1 cellular context compared by ENCODE assay signal in genomic region chr17:61324540-61324868, GRCh38.
TF ChIP-seq lines count a peak whose summit lies in the region.

No MANE protein-coding gene starts in this region.

TF ChIP-seq in HCT116, 20 proteins besides CTCF, POLR2A, EP300 and RAD21 (continued from another document):
- TF ChIP-seq ZBTB33 (IDR thresholded peaks at IDR 0.05; ENCODE audit: extremely low read depth, insufficient replicate concordance, low read length) (no peak), JUND (IDR thresholded peaks at IDR 0.05) (no peak), CEBPB (IDR thresholded peaks at IDR 0.05; ENCODE audit: low read depth) (no peak), EGR1 (IDR thresholded peaks at IDR 0.05; ENCODE audit: low read depth) (no peak), YY1 (IDR thresholded peaks at IDR 0.05; ENCODE audit: extremely low read depth, insufficient replicate concordance, low read depth, low read length) (no peak), ELF1 (IDR thresholded peaks at IDR 0.05; ENCODE audit: borderline replicate concordance, low read depth) (no peak), EZH2phosphoT487 (IDR thresholded peaks at IDR 0.05; ENCODE audit: borderline replicate concordance) (no peak), SRF (IDR thresholded peaks at IDR 0.05; ENCODE audit: low read depth) (no peak)
